ENCODE assay signal across 17 cellular contexts in the genomic region with DNA sequence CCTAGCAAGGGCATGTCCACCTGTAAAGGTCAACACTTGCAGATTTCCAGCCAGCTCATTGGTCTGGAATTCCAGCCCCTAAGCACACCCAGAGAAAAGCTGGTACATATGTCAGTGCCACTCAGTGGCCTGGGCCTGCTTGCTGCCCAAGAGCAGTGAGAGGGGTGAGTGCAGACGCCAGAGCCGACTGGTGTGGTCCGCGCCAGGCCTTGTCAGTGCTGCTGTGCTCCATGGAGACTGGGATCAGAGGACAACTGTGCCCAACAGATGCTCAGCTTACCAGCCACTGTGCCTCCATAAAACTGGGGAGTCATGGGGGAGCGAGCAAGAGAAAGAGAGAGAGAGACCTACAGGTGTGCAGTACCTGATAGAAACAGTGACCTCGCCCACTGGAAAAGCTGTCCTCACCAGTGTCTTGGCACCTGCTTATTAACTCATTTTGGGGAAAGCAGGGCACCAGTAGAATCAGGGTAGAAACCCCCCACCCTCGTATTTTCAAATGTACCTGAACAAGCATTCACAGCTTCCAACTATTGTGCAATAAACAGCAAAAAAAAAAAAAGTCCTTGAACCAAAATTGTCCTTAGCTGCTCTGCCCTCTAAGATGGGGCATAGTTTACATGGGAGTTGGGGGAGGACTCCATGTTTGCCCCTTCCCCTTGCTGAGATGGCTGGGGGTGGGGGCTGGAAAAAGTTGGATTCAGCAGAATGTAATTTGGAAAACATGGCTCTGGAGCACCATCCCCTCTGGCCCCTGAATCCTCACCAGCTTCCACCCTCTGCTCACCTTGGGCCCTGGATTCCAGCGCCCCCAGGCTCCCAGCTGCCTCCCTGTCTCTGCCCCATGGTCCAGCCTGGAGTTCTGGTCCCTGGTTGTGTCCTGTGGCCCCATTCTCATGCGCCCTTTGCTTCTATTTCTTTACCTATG. TPM values are rescaled to one million over a fixed set of nuclear protein-coding genes. Genes with fewer than 3 reads are reported as not detected.
DNase-seq lines count a peak whose midpoint lies in the region; ATAC-seq, FAIRE-seq and TF ChIP-seq lines count a peak whose summit lies in the region.
"Had no signal": no experiment of that assay in that cellular context is flagged by ENCODE, and none has a peak within 500 bp of the region (broad histone marks: within the 10 kb centered on the region; RNA-seq: fewer than 3 reads in every experiment).

No MANE protein-coding gene starts in this region.

- in situ Hi-C loops in GM12878 (cut with MboI): no loop called here

- H3K9ac ChIP-seq in Loucy (ENCODE audit: low read depth, low read length, poor library complexity, severe bottlenecking) (peak overlapping the region; percentile 91), GM12878 (ENCODE audit: control insufficient read depth, insufficient read depth, low read length) (no peak overlapping the region), colonic mucosa (ENCODE audit: low read depth in 2 of 2, low read length in 2 of 2) (no peak overlapping the region)

- TF ChIP-seq EP300 in GM12878 (IDR thresholded peaks at IDR 0.05; ENCODE audit: borderline replicate concordance in 1 of 2, control insufficient read depth in 1 of 2, low read depth in 2 of 2, low read length in 2 of 2): no peak

- no peak overlapping the region for H3K27ac ChIP-seq in GM12878 (ENCODE audit: control insufficient read depth, insufficient read depth)
- H3K27ac ChIP-seq in colonic mucosa: no peak overlapping the region

- intact Hi-C loops in GM12878 (cut with micrococcal nuclease; ENCODE audit: unreplicated experiment) (loop anchor here (5.0 kb wide), 4 partner anchors 92 to 287 kb away; a partner anchor contains a TSS), colonic mucosa (cut with DNase I) (loop anchor here (10.0 kb wide), 1 partner anchor 89 kb away; a partner anchor contains a TSS)

- peak overlapping the region; percentile 90 for H3K4me3 Mint-ChIP-seq in activated T-cell treated with anti-CD3 and anti-CD28 coated beads, Interleukin-2, amount 50 U/mL, for 4 hours
- H3K4me3 Mint-ChIP-seq in stimulated activated effector memory CD8-positive, alpha-beta T cell treated with anti-CD3 and anti-CD28 coated beads, Interleukin-12 subunit alpha, Interleukin-12 subunit beta, amount 100 ng/mL, for 72 hours: peak overlapping the region; percentile 96
- H3K4me3 Mint-ChIP-seq: nephron progenitor cell had no signal

- H3K27me3 Mint-ChIP-seq in activated T-cell treated with anti-CD3 and anti-CD28 coated beads, Interleukin-2, amount 50 U/mL, for 4 hours (ENCODE audit: low read depth): no peaks in the 10 kb centered on the region

- TF ChIP-seq RAD21 in GM12878 (IDR thresholded peaks at IDR 0.05; ENCODE audit: insufficient read depth, low read depth, low read length): no peak

- 78% methylated on average over 9 of the region's 9 CpGs for WGBS in GM12878 (ENCODE audit: insufficient coverage, insufficient replicate concordance, low lambda C conversion rate, missing lambda C conversion rate)

- no peak for TF ChIP-seq CTCF in Loucy (conservative IDR thresholded peaks at IDR 0.05; ENCODE audit: low read length)
- no peak for TF ChIP-seq CTCF in GM12878 (IDR thresholded peaks at IDR 0.05 in 2 of 3, conservative IDR thresholded peaks at IDR 0.05 in 1 of 3; ENCODE audit: control insufficient read depth in 2 of 3, extremely low read depth in 1 of 3, insufficient read depth in 1 of 3, low read depth in 3 of 3, low read length in 3 of 3)
- no peak for TF ChIP-seq CTCF in colonic mucosa (IDR thresholded peaks at IDR 0.05)

- H3K79me2 ChIP-seq in Loucy (ENCODE audit: insufficient read depth, low read length): peaks cover 39% of the 10 kb centered on the region
- H3K79me2 ChIP-seq in GM12878 (ENCODE audit: control insufficient read depth, insufficient read depth, low read length): peaks cover 8% of the 10 kb centered on the region

- CTCF ChIA-PET in GM12878 (lab: Yijun Ruan, JAX): interaction anchor here (0.6 to 0.9 kb wide), 2 partner anchors 23 to 122 kb away, joined by 3 read pairs; no protein-coding TSS in a partner anchor

- H4K20me1 ChIP-seq in Loucy (ENCODE audit: insufficient read depth, low read length, poor library complexity, severe bottlenecking) (no peaks in the 10 kb centered on the region), GM12878 (ENCODE audit: control insufficient read depth, insufficient read depth) (no peaks in the 10 kb centered on the region)

- H3K9me3 ChIP-seq in Loucy (ENCODE audit: insufficient read depth, low read depth, low read length) (no peaks in the 10 kb centered on the region), GM12878 (replicated peaks; ENCODE audit: control insufficient read depth, insufficient read depth, low read length) (no peaks in the 10 kb centered on the region; the same call in 1 of the 3 replicates), colonic mucosa (no peaks in the 10 kb centered on the region)

- H3K4me2 ChIP-seq in Loucy (ENCODE audit: low read depth, low read length, poor library complexity, severe bottlenecking) (peak overlapping the region; percentile 95), GM12878 (ENCODE audit: control insufficient read depth, insufficient read depth) (peak overlapping the region; percentile 28; the same call in 1 of the 2 replicates)

- FAIRE-seq in GM12878 (lab: Jason Lieb, UNC): no peak

- H3K27ac Mint-ChIP-seq in stimulated activated effector memory CD8-positive, alpha-beta T cell treated with anti-CD3 and anti-CD28 coated beads, Interleukin-12 subunit alpha, Interleukin-12 subunit beta, amount 100 ng/mL, for 72 hours: peak overlapping the region; percentile 99
- H3K27ac Mint-ChIP-seq: nephron progenitor cell had no signal

- peaks cover 21% of the 10 kb centered on the region for H3K36me3 Mint-ChIP-seq in activated T-cell treated with anti-CD3 and anti-CD28 coated beads, Interleukin-2, amount 50 U/mL, for 4 hours (ENCODE audit: insufficient read depth)
- H3K36me3 Mint-ChIP-seq in stimulated activated effector memory CD8-positive, alpha-beta T cell treated with anti-CD3 and anti-CD28 coated beads, Interleukin-12 subunit alpha, Interleukin-12 subunit beta, amount 100 ng/mL, for 72 hours: peaks cover 29% of the 10 kb centered on the region

- no peaks in the 10 kb centered on the region for H3K9me2 ChIP-seq in Loucy (replicated peaks; ENCODE audit: low read depth, low read length)

- ATAC-seq in activated T-cell treated with anti-CD3 and anti-CD28 coated beads, Interleukin-2, amount 50 U/mL, for 4 hours: no peak
- ATAC-seq in GM12878: no peak
- ATAC-seq in stimulated activated effector memory CD8-positive, alpha-beta T cell treated with anti-CD3 and anti-CD28 coated beads, Interleukin-12 subunit alpha, Interleukin-12 subunit beta, amount 100 ng/mL, for 72 hours: no peak

- RAD21 ChIA-PET in GM12878 (lab: Charles Lee; ENCODE audit: unreplicated experiment): interaction anchor here (1.7 kb wide), 1 partner anchor 87 kb away, joined by 6 read pairs; no protein-coding TSS in a partner anchor

- no peak for DNase-seq in activated T-cell treated with anti-CD3 and anti-CD28 coated beads, Interleukin-2, amount 50 U/mL, for 4 hours
- DNase-seq in activated T-cell treated with anti-CD3 and anti-CD28 coated beads, Interleukin-2, amount 50 U/mL, for 1 hour: no peak
- no peak for DNase-seq in GM12878 (ENCODE audit: low read depth, low spot score)
- DNase-seq in stimulated activated effector memory CD8-positive, alpha-beta T cell treated with anti-CD3 and anti-CD28 coated beads, Interleukin-12 subunit alpha, Interleukin-12 subunit beta, amount 100 ng/mL, for 72 hours (ENCODE audit: low spot score in 2 of 2): no peak
- DNase-seq in NCI-H2107 treated with DMSO at 0.1 percent for 48 hours (lab: John Stamatoyannopoulos, UW; ENCODE audit: unreplicated experiment): no peak
- DNase-seq in GM19240 (ENCODE audit: insufficient read length, low spot score): no peak
- DNase-seq in colonic mucosa: no peak
- DNase-seq: activated CD4-positive, CD25-positive, alpha-beta regulatory T cell treated with anti-CD3 and anti-CD28 coated beads, Interleukin-2, amount 50 U/mL, for 72 hours; activated gamma-delta T cell; effector CD8-positive, alpha-beta T cell; NCI-H2029 treated with DMSO at 0.1 percent for 48 hours; NCI-H524 treated with DMSO at 0.1 percent for 48 hours; nephron progenitor cell; stimulated activated CD4-positive, alpha-beta T cell treated with anti-CD3 and anti-CD28 coated beads, Interleukin-1b, Interleukin-23, amount 100 ng/mL, for 48 hours; tibial artery had no signal

- peak overlapping the region; percentile 87 for H3K4me3 ChIP-seq in Loucy (ENCODE audit: low read length, poor library complexity, severe bottlenecking)
- H3K4me3 ChIP-seq in GM12878: peak overlapping the region; percentile 78; the same call in 1 of the 2 replicates
- no peak overlapping the region for H3K4me3 ChIP-seq in colonic mucosa

- peaks cover 75% of the 10 kb centered on the region for H3K4me1 Mint-ChIP-seq in activated T-cell treated with anti-CD3 and anti-CD28 coated beads, Interleukin-2, amount 50 U/mL, for 4 hours (ENCODE audit: low read depth)
- peaks cover 77% of the 10 kb centered on the region for H3K4me1 Mint-ChIP-seq in stimulated activated effector memory CD8-positive, alpha-beta T cell treated with anti-CD3 and anti-CD28 coated beads, Interleukin-12 subunit alpha, Interleukin-12 subunit beta, amount 100 ng/mL, for 72 hours

- H3K36me3 ChIP-seq in Loucy (ENCODE audit: insufficient read depth, low read length) (no peaks in the 10 kb centered on the region), GM12878 (ENCODE audit: control insufficient read depth in 2 of 2, insufficient read depth in 2 of 2, low read length in 1 of 2) (no peaks in the 10 kb centered on the region), colonic mucosa (no peaks in the 10 kb centered on the region)
- H3K36me3 ChIP-seq: breast epithelium, tibial artery had no signal

- H2AFZ ChIP-seq in Loucy (ENCODE audit: low read length) (no peak overlapping the region), GM12878 (ENCODE audit: control insufficient read depth, low read depth, low read length) (no peak overlapping the region)

- TF ChIP-seq POLR2A in GM12878 (IDR thresholded peaks at IDR 0.05; ENCODE audit: low read depth, low read length): no peak

- BruUV-seq in GM12878 (replicated peaks; lab: Mats Ljungman, UMichigan): no TSS peak

- H3F3A ChIP-seq in Loucy (ENCODE audit: low read depth): no peaks in the 10 kb centered on the region

- POLR2A ChIA-PET in GM12878 (lab: Charles Lee): no interaction called here

- no peaks in the 10 kb centered on the region for H3K27me3 ChIP-seq in Loucy (ENCODE audit: insufficient read depth, low read length, poor library complexity, severe bottlenecking)
- no peaks in the 10 kb centered on the region for H3K27me3 ChIP-seq in GM12878 (replicated peaks in 1 of 2; ENCODE audit: control insufficient read depth in 2 of 2, insufficient read depth in 2 of 2, low read length in 1 of 2)
- no peaks in the 10 kb centered on the region for H3K27me3 ChIP-seq in colonic mucosa
- H3K27me3 ChIP-seq: breast epithelium, tibial artery had no signal

- H3K9me3 Mint-ChIP-seq in activated T-cell treated with anti-CD3 and anti-CD28 coated beads, Interleukin-2, amount 50 U/mL, for 4 hours: no peaks in the 10 kb centered on the region
- H3K9me3 Mint-ChIP-seq in stimulated activated effector memory CD8-positive, alpha-beta T cell treated with anti-CD3 and anti-CD28 coated beads, Interleukin-12 subunit alpha, Interleukin-12 subunit beta, amount 100 ng/mL, for 72 hours: no peaks in the 10 kb centered on the region

- SMC1A ChIA-PET in GM12878 (lab: Charles Lee; ENCODE audit: uncharacterized antibody, unreplicated experiment): interaction anchor here (0.6 kb wide), 3 partner anchors 106 to 291 kb away, joined by 3 to 5 read pairs (median 3); a partner anchor contains a TSS

- peaks cover 52% of the 10 kb centered on the region for H3K4me1 ChIP-seq in Loucy (ENCODE audit: insufficient read depth, low read length, poor library complexity, severe bottlenecking)
- H3K4me1 ChIP-seq in GM12878 (ENCODE audit: control insufficient read depth, insufficient read depth, low read length): no peaks in the 10 kb centered on the region
- no peaks in the 10 kb centered on the region for H3K4me1 ChIP-seq in colonic mucosa
- H3K4me1 ChIP-seq: breast epithelium had no signal

RNA-seq across cellular contexts. Expression of a gene that starts 1.4 kb away (rescaled TPM):
- total RNA-seq in activated T-cell treated with anti-CD3 and anti-CD28 coated beads, Interleukin-2, amount 50 U/mL, for 4 hours: 10 to 100 TPM; 24.1 to 30.3 (median 28.7) TPM
- total RNA-seq in GM12878 (2013; cell fraction: nucleolus; rRNA removed): 157 and 182 TPM in 2 replicates
- total RNA-seq in GM12878 (2014; rRNA removed) (12.5 and 13.3 TPM in 2 replicates), GM12878 (2014; rRNA removed; fragmentation: Illumina TruSeq; extraction: Trizol) (21.1 and 21.4 TPM in 2 replicates), GM12878 (2021) (17.3 and 18.5 TPM in 2 replicates), colonic mucosa (10 to 100 TPM; 13.2 to 14.4 TPM)
- polyA plus RNA-seq in GM12878 (2011; ENCODE audit: low read depth): 16.1 TPM
- polyA plus RNA-seq in GM12878 (2011; rRNA removed) (25.6 and 33.0 TPM in 2 replicates), GM12878 (2014; fragmentation: Illumina TruSeq; extraction: Trizol) (28.6 and 28.7 TPM in 2 replicates), GM12878 (2014; fragmentation: Nextera tagmentation; extraction: Ambion mirVana) (1 to 10 TPM; 4.7 to 6.1 TPM), GM12878 (2014; rRNA removed) (17.0 and 18.3 TPM in 2 replicates), GM12878 (2016; fragmentation: Nextera tagmentation; extraction: Ambion mirVana) (10 to 100 TPM; 10.4 to 12.9 TPM)
- polyA plus RNA-seq in GM12878 (2011; cell fraction: cytosol; rRNA removed): 15.0 and 16.0 TPM in 2 replicates
- 75.2 and 83.6 TPM in 2 replicates for polyA plus RNA-seq in GM12878 (2011; cell fraction: nucleus; rRNA removed)
- polyA plus RNA-seq in GM12878 (2012): 21.2 TPM in 2 replicates
- 20.6 and 21.0 TPM in 2 replicates for polyA minus RNA-seq in GM12878 (2011; rRNA and poly(A)+ RNA removed)
- 5.4 and 9.1 TPM in 2 replicates for polyA minus RNA-seq in GM12878 (2011; cell fraction: cytosol; rRNA and poly(A)+ RNA removed)
- polyA minus RNA-seq in GM12878 (2011; cell fraction: nucleus; rRNA and poly(A)+ RNA removed): 36.1 and 55.1 TPM in 2 replicates
